In genomic region chr6:44307217-44307616, GRCh38 we compare ENCODE assay signal across 21 cellular contexts.
DNase-seq lines count a peak whose midpoint lies in the region; ATAC-seq lines count a peak whose summit lies in the region.
"Had no signal": no experiment of that assay in that cellular context is flagged by ENCODE, and none has a peak within 500 bp of the region (broad histone marks: within the 10 kb centered on the region; RNA-seq: fewer than 3 reads in every experiment).

No MANE protein-coding gene starts in this region.

- peaks cover 18% of the 10 kb centered on the region for H3K4me1 Mint-ChIP-seq in stimulated activated naive CD8-positive, alpha-beta T cell treated with anti-CD3 and anti-CD28 coated beads, Interleukin-15, amount 100 ng/mL, for 72 hours

- no peaks in the 10 kb centered on the region for H3K27me3 Mint-ChIP-seq in stimulated activated naive CD8-positive, alpha-beta T cell treated with anti-CD3 and anti-CD28 coated beads, Interleukin-15, amount 100 ng/mL, for 72 hours
- H3K27me3 Mint-ChIP-seq: CD4-positive, CD25-positive, alpha-beta regulatory T cell had no signal

- H3K27ac Mint-ChIP-seq in stimulated activated naive CD8-positive, alpha-beta T cell treated with anti-CD3 and anti-CD28 coated beads, Interleukin-15, amount 100 ng/mL, for 72 hours = no peak overlapping the region
- H3K27ac Mint-ChIP-seq: CD4-positive, CD25-positive, alpha-beta regulatory T cell had no signal

- no peaks in the 10 kb centered on the region for H3K9me3 Mint-ChIP-seq in stimulated activated naive CD8-positive, alpha-beta T cell treated with anti-CD3 and anti-CD28 coated beads, Interleukin-15, amount 100 ng/mL, for 72 hours
- H3K9me3 Mint-ChIP-seq: CD4-positive, CD25-positive, alpha-beta regulatory T cell had no signal

- peak; percentile 6 for ATAC-seq in stimulated activated naive CD8-positive, alpha-beta T cell treated with anti-CD3 and anti-CD28 coated beads, Interleukin-15, amount 100 ng/mL, for 72 hours
- no peak for ATAC-seq in stimulated activated naive CD8-positive, alpha-beta T cell treated with anti-CD3 and anti-CD28 coated beads, Interleukin-15, Interleukin-2, amounts not matched to agents 100 U/mL and 50 U/mL, for 24 hours
- no peak for ATAC-seq in GM21576 (IDR thresholded peaks at IDR 0.05; ENCODE audit: unreplicated experiment)
- no peak for ATAC-seq in GM18858 (IDR thresholded peaks at IDR 0.05; ENCODE audit: unreplicated experiment)
- ATAC-seq: PC-3, SK-N-SH treated with all-trans-retinoic acid at 6 μM for 48 hours had no signal

- H3K4me3 Mint-ChIP-seq in stimulated activated naive CD8-positive, alpha-beta T cell treated with anti-CD3 and anti-CD28 coated beads, Interleukin-15, amount 100 ng/mL, for 72 hours = no peak overlapping the region

- DNase-seq in stimulated activated naive CD8-positive, alpha-beta T cell treated with anti-CD3 and anti-CD28 coated beads, Interleukin-15, amount 100 ng/mL, for 72 hours = no peak
- no peak for DNase-seq in stimulated activated naive CD8-positive, alpha-beta T cell treated with anti-CD3 and anti-CD28 coated beads, Interleukin-15, Interleukin-2, amounts not matched to agents 100 U/mL and 50 U/mL, for 24 hours
- DNase-seq: BE2C; CD4-positive, CD25-positive, alpha-beta regulatory T cell; COR-L47; DMS 273 treated with DMSO at 0.1 percent for 48 hours; DND-41; GM23248; HCEC 1CT; MM.1S; NCI-H1092; NCI-H1436 treated with DMSO at 0.1 percent for 48 hours; NCI-H2029; NCI-H345; NCI-H526; PC-3; RPMI8226; SIG-M5 had no signal
